1 cellular context compared by ENCODE assay signal in genomic region chr1:24443241-24443656, GRCh38.
TF ChIP-seq lines count a peak whose summit lies in the region.

No MANE protein-coding gene starts in this region.

TF ChIP-seq in H1, 55 proteins besides CTCF, POLR2A, EP300 and RAD21 (continued from another document):
- TF ChIP-seq ATF2 (IDR thresholded peaks at IDR 0.05; ENCODE audit: low read length) = no peak
- no peak for TF ChIP-seq CEBPB (IDR thresholded peaks at IDR 0.05; ENCODE audit: low read depth, low read length)
- no peak for TF ChIP-seq HDAC6 (IDR thresholded peaks at IDR 0.05; ENCODE audit: low read depth, low read length)
